ENCODE assay signal across 13 cellular contexts in genomic region chr4:95426455-95426854, GRCh38.
"Had no signal": no experiment of that assay in that cellular context is flagged by ENCODE, and none has a peak within 500 bp of the region (broad histone marks: within the 10 kb centered on the region; RNA-seq: fewer than 3 reads in every experiment).

No MANE protein-coding gene starts in this region.

- H3K4me1 ChIP-seq: parathyroid adenoma had no signal

- H3K27ac Mint-ChIP-seq: activated CD4-positive, alpha-beta memory T cell treated with anti-CD3 and anti-CD28 coated beads for 36 hours; activated naive CD8-positive, alpha-beta T cell; endodermal cell; stimulated activated memory B cell treated with anti-CD40 and anti-IgM and Interleukin-4, amounts not matched to agents 10 μg/mL and 1 μg/mL and 100 μg/mL, for 72 hours had no signal

- H3K36me3 ChIP-seq: tibial artery had no signal

- H3K27ac ChIP-seq: parathyroid adenoma, tibial artery had no signal

- H3K36me3 Mint-ChIP-seq: activated CD4-positive, alpha-beta memory T cell treated with anti-CD3 and anti-CD28 coated beads for 36 hours; activated naive CD8-positive, alpha-beta T cell; stimulated activated memory B cell treated with anti-CD40 and anti-IgM and Interleukin-4, amounts not matched to agents 10 μg/mL and 1 μg/mL and 100 μg/mL, for 72 hours had no signal

- H3K9ac ChIP-seq: parathyroid adenoma had no signal

- DNase-seq: activated CD4-positive, alpha-beta memory T cell treated with anti-CD3 and anti-CD28 coated beads for 36 hours; activated gamma-delta T cell treated with Interleukin-2 at 50 U/mL for 16 hours; activated T-cell treated with anti-CD3 and anti-CD28 coated beads, Interleukin-2, amount 50 U/mL, for 48 hours; dermis blood vessel endothelial cell; endodermal cell; retina; T-helper 9 cell; tibial artery had no signal

- H3K9me3 ChIP-seq: tibial artery had no signal

- ATAC-seq: left lobe of liver; stimulated activated memory B cell treated with anti-CD40 and anti-IgM and Interleukin-4, amounts not matched to agents 10 μg/mL and 1 μg/mL and 100 μg/mL, for 72 hours had no signal

- H3K79me2 ChIP-seq: parathyroid adenoma had no signal

- H3K4me3 ChIP-seq: tibial artery had no signal

- FAIRE-seq: urothelium cell line had no signal

- H3K4me1 Mint-ChIP-seq: stimulated activated memory B cell treated with anti-CD40 and anti-IgM and Interleukin-4, amounts not matched to agents 10 μg/mL and 1 μg/mL and 100 μg/mL, for 72 hours had no signal

- H3K27me3 Mint-ChIP-seq: activated naive CD8-positive, alpha-beta T cell; stimulated activated memory B cell treated with anti-CD40 and anti-IgM and Interleukin-4, amounts not matched to agents 10 μg/mL and 1 μg/mL and 100 μg/mL, for 72 hours had no signal

- H3K27me3 ChIP-seq: tibial artery had no signal

- H3K4me3 Mint-ChIP-seq: activated CD4-positive, alpha-beta memory T cell treated with anti-CD3 and anti-CD28 coated beads for 36 hours; activated naive CD8-positive, alpha-beta T cell; endodermal cell; stimulated activated memory B cell treated with anti-CD40 and anti-IgM and Interleukin-4, amounts not matched to agents 10 μg/mL and 1 μg/mL and 100 μg/mL, for 72 hours had no signal

- H2AFZ ChIP-seq: parathyroid adenoma had no signal

- H3K9me3 Mint-ChIP-seq: activated CD4-positive, alpha-beta memory T cell treated with anti-CD3 and anti-CD28 coated beads for 36 hours had no signal
